In genomic region chr10:23238015-23238414, GRCh38 we compare ENCODE assay signal across 1 cellular context.
TF ChIP-seq lines count a peak whose summit lies in the region.

No MANE protein-coding gene starts in this region.

TF ChIP-seq in HepG2, 621 proteins besides CTCF, POLR2A, EP300 and RAD21 (continued from another document):
- TF ChIP-seq HOXA3 (CRISPR knock-in tag; IDR thresholded peaks at IDR 0.05): no peak
- TF ChIP-seq FOXM1 (CRISPR knock-in tag; IDR thresholded peaks at IDR 0.05): no peak
- no peak for TF ChIP-seq SMAD9 (CRISPR knock-in tag; IDR thresholded peaks at IDR 0.05)
- no peak for TF ChIP-seq ZNF225 (CRISPR knock-in tag; IDR thresholded peaks at IDR 0.05)
- TF ChIP-seq ZNF30 (CRISPR knock-in tag; IDR thresholded peaks at IDR 0.05): no peak
- no peak for TF ChIP-seq CHD2 (IDR thresholded peaks at IDR 0.05; ENCODE audit: low read depth, low read length)
- no peak for TF ChIP-seq ZNF580 (CRISPR knock-in tag; IDR thresholded peaks at IDR 0.05; ENCODE audit: borderline replicate concordance, low read depth)
- TF ChIP-seq ZNF33A (CRISPR knock-in tag; IDR thresholded peaks at IDR 0.05; ENCODE audit: borderline replicate concordance): no peak
- no peak for TF ChIP-seq GMEB2 (CRISPR knock-in tag; IDR thresholded peaks at IDR 0.05; ENCODE audit: low read depth)
- no peak for TF ChIP-seq RELA (CRISPR knock-in tag; IDR thresholded peaks at IDR 0.05)
- TF ChIP-seq RXRB (CRISPR knock-in tag; IDR thresholded peaks at IDR 0.05; ENCODE audit: borderline replicate concordance): 0 out of 2 replicates have a peak, but pooled peaks have one; percentile 12
- no peak for TF ChIP-seq ZSCAN21 (CRISPR knock-in tag; IDR thresholded peaks at IDR 0.05; ENCODE audit: borderline replicate concordance)
- TF ChIP-seq NONO (IDR thresholded peaks at IDR 0.05): no peak
- TF ChIP-seq NONO (CRISPR knock-in tag; conservative IDR thresholded peaks at IDR 0.05): no peak
- no peak for TF ChIP-seq SOX13 (IDR thresholded peaks at IDR 0.05)
- peak in 1 of 2 experiments; percentile 45; a peak in 2 of 4 replicates for TF ChIP-seq SOX13 (CRISPR knock-in tag; conservative IDR thresholded peaks at IDR 0.05 in 1 of 2, IDR thresholded peaks at IDR 0.05 in 1 of 2)
- TF ChIP-seq BCL6 (CRISPR knock-in tag; IDR thresholded peaks at IDR 0.05): peak; percentile 55
- TF ChIP-seq CBX1 (IDR thresholded peaks at IDR 0.05; ENCODE audit: low read depth): no peak
- no peak for TF ChIP-seq ZNF839 (CRISPR knock-in tag; IDR thresholded peaks at IDR 0.05; ENCODE audit: borderline replicate concordance)
- TF ChIP-seq ZSCAN25 (CRISPR knock-in tag; IDR thresholded peaks at IDR 0.05): no peak
